27 cellular contexts compared by ENCODE assay signal in genomic region chr10:73948947-73949633, GRCh38. TPM values are rescaled to one million over a fixed set of nuclear protein-coding genes. Genes with fewer than 3 reads are reported as not detected.
DNase-seq lines count a peak whose midpoint lies in the region; ATAC-seq, FAIRE-seq and TF ChIP-seq lines count a peak whose summit lies in the region.
"Had no signal": no experiment of that assay in that cellular context is flagged by ENCODE, and none has a peak within 500 bp of the region (broad histone marks: within the 10 kb centered on the region; RNA-seq: fewer than 3 reads in every experiment).

No MANE protein-coding gene starts in this region.

- H4K20me1 ChIP-seq in IMR-90 (ENCODE audit: insufficient read depth, low read length) (no peaks in the 10 kb centered on the region), MM.1S (ENCODE audit: insufficient read depth, low read length) (no peaks in the 10 kb centered on the region)
- H4K20me1 ChIP-seq: BLaER1 treated with 17β-estradiol and CSF1 and Interleukin-3, amounts not matched to agents 10 nM and 100 nM had no signal

- dilution Hi-C loops in IMR-90 (cut with HindIII; ENCODE audit: low sequenced_read_pairs, unreplicated experiment), result no loop called here

- ATAC-seq in A549, result no peak
- no peak for ATAC-seq in IMR-90 (ENCODE audit: low read depth)
- no peak for ATAC-seq in lower lobe of right lung
- ATAC-seq: GM12878, HCT116 had no signal

- peaks cover 3% of the 10 kb centered on the region for H3K27me3 Mint-ChIP-seq in nephron progenitor cell (ENCODE audit: low read depth, poor library complexity)
- H3K27me3 Mint-ChIP-seq: CD4-positive, alpha-beta T cell had no signal

- no peak overlapping the region for H3K4me3 Mint-ChIP-seq in nephron progenitor cell
- H3K4me3 Mint-ChIP-seq: CD14-positive monocyte; CD4-positive, alpha-beta T cell; CD8-positive, alpha-beta memory T cell; H9; HFFc6 had no signal

- DNase-seq in A549 (ENCODE audit: low read depth in 1 of 2, low spot score in 1 of 2) (no peak), IMR-90 (no peak), nephron progenitor cell (no peak), posterior vena cava (ENCODE audit: low spot score) (peak; percentile 7), MM.1S (no peak), SHP77 (lab: John Stamatoyannopoulos, UW) (no peak), lower lobe of right lung (no peak), NCI-H2107 treated with DMSO at 0.1 percent for 48 hours (lab: John Stamatoyannopoulos, UW; ENCODE audit: unreplicated experiment) (no peak)
- DNase-seq: ACHN; AML-193; BE2C; CD4-positive, alpha-beta T cell; CD8-positive, alpha-beta memory T cell; DMS 273 treated with DMSO at 0.1 percent for 48 hours; DMS79; EL; GDM1; GM23248; H9; HFFc6 had no signal

- CTCF ChIA-PET in A549 (lab: Yijun Ruan, JAX), result interaction anchor here (1.5 to 31.6 kb wide), 3 partner anchors 8 to 59 kb away, joined by 6 to 936 read pairs (median 13); no protein-coding TSS in a partner anchor
- CTCF ChIA-PET in IMR-90 (lab: Yijun Ruan, JAX), result no interaction called here

- H3K9me2 ChIP-seq in MM.1S (replicated peaks; ENCODE audit: insufficient read depth, low read length), result no peaks in the 10 kb centered on the region

- H3K36me3 ChIP-seq in IMR-90 (ENCODE audit: control insufficient read depth, insufficient read depth, low read length) (no peaks in the 10 kb centered on the region), MM.1S (replicated peaks; ENCODE audit: insufficient read depth, low read length) (no peaks in the 10 kb centered on the region), lower lobe of right lung (no peaks in the 10 kb centered on the region)
- H3K36me3 ChIP-seq: BE2C; BLaER1 treated with 17β-estradiol and CSF1 and Interleukin-3, amounts not matched to agents 10 nM and 100 nM had no signal

- H2AFZ ChIP-seq in IMR-90 (replicated peaks; ENCODE audit: low read length, poor library complexity) (no peak overlapping the region), MM.1S (ENCODE audit: low read length) (no peak overlapping the region)
- H2AFZ ChIP-seq: GM23248 had no signal

- peaks cover 9% of the 10 kb centered on the region for H3K9me3 Mint-ChIP-seq in nephron progenitor cell
- H3K9me3 Mint-ChIP-seq: CD4-positive, alpha-beta T cell; CD8-positive, alpha-beta memory T cell had no signal

- 84% methylated on average over 10 of the region's 10 CpGs for WGBS in A549 (ENCODE audit: missing lambda C conversion rate)
- no CpG with 5 or more reads among the region's 10 CpGs for WGBS in IMR-90 (ENCODE audit: extremely low coverage in 2 of 2, insufficient read length in 1 of 2), 2 experiments

- peak overlapping the region; percentile 85 for H3K27ac Mint-ChIP-seq in nephron progenitor cell
- H3K27ac Mint-ChIP-seq: CD14-positive monocyte; CD4-positive, alpha-beta T cell; CD8-positive, alpha-beta memory T cell; H9; HFFc6 had no signal

- H3K4ac ChIP-seq in IMR-90 (ENCODE audit: low read depth, low read length), result no peak overlapping the region

- TF ChIP-seq CTCF in A549 (IDR thresholded peaks at IDR 0.05) (no peak), IMR-90 (conservative IDR thresholded peaks at IDR 0.05; ENCODE audit: low read depth, low read length) (no peak), nephron progenitor cell (IDR thresholded peaks at IDR 0.05) (no peak), MM.1S (IDR thresholded peaks at IDR 0.05; ENCODE audit: low read length) (no peak), lower lobe of right lung (IDR thresholded peaks at IDR 0.05) (no peak)

- no peak overlapping the region for H3K18ac ChIP-seq in IMR-90 (ENCODE audit: low read depth, low read length)

- no peak for TF ChIP-seq EP300 in A549 (IDR thresholded peaks at IDR 0.05)

- no peaks in the 10 kb centered on the region for H3F3A ChIP-seq in MM.1S (ENCODE audit: insufficient read depth, low read length)

- H3K27ac ChIP-seq in A549 (no peak overlapping the region), IMR-90 (ENCODE audit: insufficient read depth, low read length) (no peak overlapping the region), MM.1S (ENCODE audit: low read length) (no peak overlapping the region), lower lobe of right lung (no peak overlapping the region)
- H3K27ac ChIP-seq: 22Rv1; BLaER1 treated with 17β-estradiol and CSF1 and Interleukin-3, amounts not matched to agents 10 nM and 100 nM; GM23248 had no signal

- H3K27me3 ChIP-seq in IMR-90 (ENCODE audit: control insufficient read depth, insufficient read depth, low read length) (no peaks in the 10 kb centered on the region), MM.1S (replicated peaks; ENCODE audit: insufficient read depth, low read length) (no peaks in the 10 kb centered on the region), lower lobe of right lung (ENCODE audit: low read depth) (no peaks in the 10 kb centered on the region)
- H3K27me3 ChIP-seq: BE2C; BLaER1 treated with 17β-estradiol and CSF1 and Interleukin-3, amounts not matched to agents 10 nM and 100 nM had no signal

- intact Hi-C loops in IMR-90 (cut with micrococcal nuclease), result no loop called here
- intact Hi-C loops in posterior vena cava (cut with DNase I), result no loop called here
- intact Hi-C loops in lower lobe of right lung (cut with DNase I), result no loop called here

- no peak overlapping the region for H2BK20ac ChIP-seq in IMR-90 (ENCODE audit: low read depth, low read length)

- no peaks in the 10 kb centered on the region for H3K79me1 ChIP-seq in IMR-90 (ENCODE audit: low read depth in 1 of 2, low read length in 2 of 2)

- no TSS peak for BruUV-seq in IMR-90 (replicated peaks; lab: Mats Ljungman, UMichigan)

- H3K4me1 ChIP-seq in A549 (no peaks in the 10 kb centered on the region), IMR-90 (ENCODE audit: control insufficient read depth, insufficient read depth, low read length) (peaks cover 6% of the 10 kb centered on the region), MM.1S (ENCODE audit: low read length) (no peaks in the 10 kb centered on the region), lower lobe of right lung (no peaks in the 10 kb centered on the region)
- H3K4me1 ChIP-seq: BE2C had no signal

- TF ChIP-seq POLR2A in A549 (IDR thresholded peaks at IDR 0.05; ENCODE audit: low read length) (no peak), IMR-90 (IDR thresholded peaks at IDR 0.05; ENCODE audit: low read depth, low read length) (no peak)

- no peaks in the 10 kb centered on the region for H3K36me3 Mint-ChIP-seq in nephron progenitor cell (ENCODE audit: low read depth)
- H3K36me3 Mint-ChIP-seq: CD8-positive, alpha-beta memory T cell had no signal

- H3K56ac ChIP-seq in IMR-90 (ENCODE audit: extremely low read depth, insufficient read depth, low read length), result no peak overlapping the region

- no peak overlapping the region for H2BK15ac ChIP-seq in IMR-90 (ENCODE audit: low read depth, low read length)

- H3K9me3 ChIP-seq in A549, result no peaks in the 10 kb centered on the region
- H3K9me3 ChIP-seq in IMR-90 (ENCODE audit: control insufficient read depth, insufficient read depth, low read length), result no peaks in the 10 kb centered on the region; the same call in 1 of the 2 replicates
- H3K9me3 ChIP-seq in MM.1S (replicated peaks; ENCODE audit: insufficient read depth, low read length), result no peaks in the 10 kb centered on the region
- H3K9me3 ChIP-seq in lower lobe of right lung, result no peaks in the 10 kb centered on the region
- H3K9me3 ChIP-seq: BE2C had no signal

- H2BK5ac ChIP-seq in IMR-90 (ENCODE audit: low read depth, low read length, poor library complexity, severe bottlenecking), result no peak overlapping the region

- H3K79me2 ChIP-seq in MM.1S (ENCODE audit: low read length), result no peaks in the 10 kb centered on the region

- H2AK9ac ChIP-seq in IMR-90 (replicated peaks; ENCODE audit: low read depth, low read length, poor library complexity), result no peak overlapping the region

- no peak overlapping the region for H3K9ac ChIP-seq in IMR-90 (ENCODE audit: low read depth, low read length)
- no peak overlapping the region for H3K9ac ChIP-seq in MM.1S (ENCODE audit: low read length)
- H3K9ac ChIP-seq: BLaER1 treated with 17β-estradiol and CSF1 and Interleukin-3, amounts not matched to agents 10 nM and 100 nM; GM23248 had no signal

- H3K4me3 ChIP-seq in A549 (no peak overlapping the region), IMR-90 (ENCODE audit: insufficient read depth, low read depth, low read length) (no peak overlapping the region), MM.1S (ENCODE audit: low read length) (no peak overlapping the region), lower lobe of right lung (no peak overlapping the region)
- H3K4me3 ChIP-seq: BLaER1 treated with 17β-estradiol and CSF1 and Interleukin-3, amounts not matched to agents 10 nM and 100 nM; GM12878; GM23248 had no signal

- no peak for FAIRE-seq in A549 (lab: Jason Lieb, UNC)
- FAIRE-seq: D721Med, GM12878, GM19239 had no signal

- in situ Hi-C loops in IMR-90 (cut with MboI; ENCODE audit: low sequenced_read_pairs), result no loop called here

- H3K23ac ChIP-seq in IMR-90 (ENCODE audit: low read depth, low read length), result no peak overlapping the region

- no peak overlapping the region for H3K4me2 ChIP-seq in A549
- no peak overlapping the region for H3K4me2 ChIP-seq in IMR-90 (ENCODE audit: low read depth, low read length)
- H3K4me2 ChIP-seq in MM.1S (ENCODE audit: low read depth, low read length), result no peak overlapping the region
- H3K4me2 ChIP-seq: BLaER1 treated with 17β-estradiol and CSF1 and Interleukin-3, amounts not matched to agents 10 nM and 100 nM had no signal

- no peak overlapping the region for H4K5ac ChIP-seq in IMR-90 (ENCODE audit: low read depth, low read length)

- H4K91ac ChIP-seq in IMR-90 (ENCODE audit: insufficient read depth, low read depth, low read length), result 0 out of 2 replicates have a peak overlapping the region, but pooled peaks have one; percentile 57

- no peak for TF ChIP-seq RAD21 in A549 (conservative IDR thresholded peaks at IDR 0.05 in 1 of 2, IDR thresholded peaks at IDR 0.05 in 1 of 2)
- TF ChIP-seq RAD21 in IMR-90 (IDR thresholded peaks at IDR 0.05; ENCODE audit: low read length), result no peak

- peak overlapping the region; percentile 45; the same call in 1 of the 2 replicates for H2AK5ac ChIP-seq in IMR-90 (ENCODE audit: low read depth, low read length)

- H3K4me1 Mint-ChIP-seq in nephron progenitor cell, result peaks cover 30% of the 10 kb centered on the region

- H3K14ac ChIP-seq in IMR-90 (replicated peaks; ENCODE audit: low read depth, low read length), result no peak overlapping the region

- POLR2A ChIA-PET in A549 (lab: Yijun Ruan, JAX) (no interaction called here), IMR-90 (lab: Charles Lee; ENCODE audit: unreplicated experiment) (no interaction called here)

- H2BK120ac ChIP-seq in IMR-90 (ENCODE audit: low read depth, low read length), result no peak overlapping the region

- H4K8ac ChIP-seq in IMR-90 (ENCODE audit: low read depth in 2 of 2, low read length in 2 of 2), result no peak overlapping the region

- H3K9me1 ChIP-seq in IMR-90 (ENCODE audit: insufficient read depth, low read length), result peaks cover 12% of the 10 kb centered on the region

RNA-seq across cellular contexts. Expression of gene PLAU, which starts 38.2 kb away (rescaled TPM):
- polyA plus RNA-seq in A549 (2011; rRNA removed) (75.8 and 84.3 TPM in 2 replicates), A549 (2017; fragmentation: RNase III; extraction: RNeasy Plus Mini Kit Qiagen cat#74134 plus additional on column Dnase treatment) (82.6 to 88.3 TPM (median 87.2 TPM) in 3 replicates), IMR-90 (2012; rRNA removed) (230 and 283 TPM in 2 replicates)
- polyA plus RNA-seq in A549 (2012; cell fraction: cytosol; rRNA removed), result 78.1 and 96.1 TPM in 2 replicates
- 128 and 152 TPM in 2 replicates for polyA plus RNA-seq in A549 (2012; cell fraction: nucleus; rRNA removed)
- polyA minus RNA-seq in A549 (2011; rRNA and poly(A)+ RNA removed), result 47.2 and 50.6 TPM in 2 replicates
- total RNA-seq in IMR-90 (2012; rRNA removed) (115 and 123 TPM in 2 replicates), posterior vena cava (10 to 100 TPM; 34.2 to 36.7 TPM), lower lobe of right lung (29.0 TPM)
- polyA plus RNA-seq in IMR-90 (2012; cell fraction: cytosol; rRNA removed), result 215 and 255 TPM in 2 replicates
- polyA plus RNA-seq in IMR-90 (2012; cell fraction: nucleus; rRNA removed; ENCODE audit: low replicate concordance), result 331 and 562 TPM in 2 replicates
- total RNA-seq: CD4-positive, alpha-beta T cell had no signal
- polyA plus RNA-seq: CD8-positive, alpha-beta memory T cell had no signal

RNA-seq across cellular contexts. Expression of gene VCL, which starts 48.8 kb away (rescaled TPM):
- polyA plus RNA-seq in A549 (2011; rRNA removed) (101 and 112 TPM in 2 replicates), A549 (2017; fragmentation: RNase III; extraction: RNeasy Plus Mini Kit Qiagen cat#74134 plus additional on column Dnase treatment) (111 to 119 TPM (median 112 TPM) in 3 replicates), IMR-90 (2012; rRNA removed) (193 and 227 TPM in 2 replicates)
- 42.5 and 49.4 TPM in 2 replicates for polyA plus RNA-seq in A549 (2012; cell fraction: cytosol; rRNA removed)
- 139 and 188 TPM in 2 replicates for polyA plus RNA-seq in A549 (2012; cell fraction: nucleus; rRNA removed)
- polyA minus RNA-seq in A549 (2011; rRNA and poly(A)+ RNA removed), result 89.4 and 90.1 TPM in 2 replicates
- total RNA-seq in IMR-90 (2012; rRNA removed) (283 and 316 TPM in 2 replicates), posterior vena cava (100 to 1,000 TPM; 419 to 480 TPM), lower lobe of right lung (106 TPM)
- polyA plus RNA-seq in IMR-90 (2012; cell fraction: cytosol; rRNA removed), result 85.9 and 102 TPM in 2 replicates
- polyA plus RNA-seq in IMR-90 (2012; cell fraction: nucleus; rRNA removed; ENCODE audit: low replicate concordance), result 176 and 458 TPM in 2 replicates
